Comparison of ENCODE assay signal across 21 cellular contexts in the genomic region with DNA sequence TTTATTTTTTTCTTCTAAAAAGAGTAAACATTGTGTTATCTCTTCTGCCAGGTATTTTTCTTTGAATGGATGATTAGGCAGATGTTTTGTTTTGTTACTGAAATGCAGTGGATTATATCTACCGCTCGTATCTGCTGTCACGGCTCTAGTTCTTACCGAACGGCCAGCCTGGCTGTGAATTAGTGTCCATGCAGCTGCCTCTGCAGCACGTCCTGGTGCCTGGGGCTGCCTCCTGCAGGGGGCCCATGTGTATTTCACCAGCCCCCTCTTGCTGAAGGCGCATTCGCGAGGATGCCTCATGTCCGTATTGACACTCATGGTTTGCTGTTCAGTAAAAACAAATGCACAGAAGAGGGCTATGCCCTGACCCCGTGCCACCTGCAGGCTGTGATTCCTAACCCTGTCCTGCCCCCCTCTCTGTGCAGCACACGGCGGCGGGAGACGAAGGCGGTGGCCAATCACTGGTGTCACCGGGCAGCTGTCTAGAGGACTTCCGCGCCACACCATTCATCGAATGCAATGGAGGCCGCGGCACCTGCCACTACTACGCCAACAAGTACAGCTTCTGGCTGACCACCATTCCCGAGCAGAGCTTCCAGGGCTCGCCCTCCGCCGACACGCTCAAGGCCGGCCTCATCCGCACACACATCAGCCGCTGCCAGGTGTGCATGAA. TPM values are rescaled to one million over a fixed set of nuclear protein-coding genes. Genes with fewer than 3 reads are reported as not detected.
A peak's percentile ranks its signal among the peaks of the same experiment; 100 is the strongest.
DNase-seq lines count a peak whose midpoint lies in the region; ATAC-seq, FAIRE-seq and TF ChIP-seq lines count a peak whose summit lies in the region.
"Had no signal": no experiment of that assay in that cellular context is flagged by ENCODE, and none has a peak within 500 bp of the region (broad histone marks: within the 10 kb centered on the region; RNA-seq: fewer than 3 reads in every experiment).

No MANE protein-coding gene starts in this region.

- no peak overlapping the region for H3K4me3 ChIP-seq in BLaER1 treated with 17β-estradiol and CSF1 and Interleukin-3, amounts not matched to agents 10 nM and 100 nM
- no peak overlapping the region for H3K4me3 ChIP-seq in K562
- H3K4me3 ChIP-seq in osteoblast (ENCODE audit: insufficient read depth, low read length), result no peak overlapping the region
- no peak overlapping the region for H3K4me3 ChIP-seq in coronary artery
- H3K4me3 ChIP-seq: SK-N-MC had no signal

- FAIRE-seq in K562 (lab: Jason Lieb, UNC), result no peak
- FAIRE-seq: GM12892, GM18507 had no signal

- CTCF ChIA-PET in K562 (lab: Yijun Ruan, JAX; ENCODE audit: low intra/inter-chr PET ratio), result no interaction called here

- peak; percentile 20 to 39 (median 25); a peak in 4 of 6 replicates for TF ChIP-seq CTCF in K562 (IDR thresholded peaks at IDR 0.05 in 2 of 3, conservative IDR thresholded peaks at IDR 0.05 in 1 of 3; ENCODE audit: insufficient read depth in 2 of 3, low read depth in 1 of 3, low read length in 3 of 3)
- no peak for TF ChIP-seq CTCF in osteoblast (IDR thresholded peaks at IDR 0.05; ENCODE audit: extremely low read depth, low read depth, low read length)
- TF ChIP-seq CTCF in coronary artery (IDR thresholded peaks at IDR 0.05), result no peak

- H3K27ac ChIP-seq in BLaER1 treated with 17β-estradiol and CSF1 and Interleukin-3, amounts not matched to agents 10 nM and 100 nM, result peak overlapping the region in 3 of 11 experiments; percentile 62 to 72 (median 71); a peak in 3 of 22 replicates
- no peak overlapping the region; the same call in 2 of the 3 replicates for H3K27ac ChIP-seq in K562 (ENCODE audit: extremely low read depth, low read depth, low read length)
- no peak overlapping the region for H3K27ac ChIP-seq in osteoblast (ENCODE audit: low read depth, low read length)
- H3K27ac ChIP-seq in coronary artery, result no peak overlapping the region
- H3K27ac ChIP-seq: 22Rv1, SK-N-MC had no signal

- peaks cover 0 to 27% (median 0%) of the 10 kb centered on the region in 11 experiments; a peak in 11 of 22 replicates for H3K36me3 ChIP-seq in BLaER1 treated with 17β-estradiol and CSF1 and Interleukin-3, amounts not matched to agents 10 nM and 100 nM
- H3K36me3 ChIP-seq in K562 (ENCODE audit: control insufficient read depth, insufficient read depth, low read length) (no peaks in the 10 kb centered on the region), osteoblast (ENCODE audit: insufficient read depth, low read length) (peaks cover 82% of the 10 kb centered on the region)

- H3K79me2 ChIP-seq in K562 (ENCODE audit: control insufficient read depth, insufficient read depth, low read length), result no peaks in the 10 kb centered on the region
- no peaks in the 10 kb centered on the region for H3K79me2 ChIP-seq in osteoblast (ENCODE audit: insufficient read depth, low read length)

- no peaks in the 10 kb centered on the region for H3K27me3 ChIP-seq in BLaER1 treated with 17β-estradiol and CSF1 and Interleukin-3, amounts not matched to agents 10 nM and 100 nM
- no peaks in the 10 kb centered on the region for H3K27me3 ChIP-seq in K562 (ENCODE audit: control insufficient read depth in 2 of 2, insufficient read depth in 2 of 2, low read length in 2 of 2)
- H3K27me3 ChIP-seq in osteoblast (ENCODE audit: insufficient read depth, low read length), result no peaks in the 10 kb centered on the region

- DNase-seq in NCI-H146 (lab: John Stamatoyannopoulos, UW) (peak; percentile 23), NCI-H146 treated with DMSO at 0.1 percent for 48 hours (lab: John Stamatoyannopoulos, UW; ENCODE audit: unreplicated experiment) (no peak), K562 (ENCODE audit: extremely low read depth in 1 of 4, low spot score in 3 of 4) (peak; percentile 41 to 46 (median 42)), osteoblast (ENCODE audit: insufficient read length, low spot score, missing footprints) (peak; percentile 55), coronary artery (ENCODE audit: low spot score) (no peak), NCI-H526 (lab: John Stamatoyannopoulos, UW) (no peak)
- DNase-seq: Calu3; CD4-positive, alpha-beta memory T cell; DMS53; EL; H7; HFFc6; NCI-H1417 treated with DMSO at 0.1 percent for 48 hours; NCI-H2081; NCI-H510A had no signal

- no TSS peak for BruUV-seq in K562 (replicated peaks; lab: Mats Ljungman, UMichigan)

- POLR2A ChIA-PET in K562 (lab: Yijun Ruan, JAX), result interaction anchor here (0.7 kb wide), 1 partner anchor 726 kb away, joined by 3 read pairs; no protein-coding TSS in a partner anchor

- H3K9ac ChIP-seq in BLaER1 treated with 17β-estradiol and CSF1 and Interleukin-3, amounts not matched to agents 10 nM and 100 nM, result peak overlapping the region in 6 of 11 experiments; percentile 7 to 51 (median 44); a peak in 6 of 22 replicates
- no peak overlapping the region; a peak in 1 of 4 replicates for H3K9ac ChIP-seq in K562 (ENCODE audit: insufficient read depth in 1 of 2, low read depth in 2 of 2, low read length in 2 of 2)

- WGBS in K562 (ENCODE audit: insufficient coverage, low coverage, missing lambda C conversion rate), result 68% methylated on average over 19 of the region's 31 CpGs

- ATAC-seq in K562 (peak; percentile 7; the same call in 1 of the 3 replicates), GM18873 (IDR thresholded peaks at IDR 0.05; ENCODE audit: low FRiP score, unreplicated experiment) (no peak)

- TF ChIP-seq RAD21 in K562 (CRISPR knock-in tag; conservative IDR thresholded peaks at IDR 0.05 in 1 of 2, IDR thresholded peaks at IDR 0.05 in 1 of 2), result peak; percentile 7 to 30; a peak in 2 of 4 replicates

- TF ChIP-seq POLR2A in K562 (conservative IDR thresholded peaks at IDR 0.05), result no peak

- TF ChIP-seq EP300 in K562 (IDR thresholded peaks at IDR 0.05; ENCODE audit: low read length), result 0 out of 2 replicates have a peak, but pooled peaks have one; percentile 4

- H3K9me3 ChIP-seq in BLaER1 treated with 17β-estradiol and CSF1 and Interleukin-3, amounts not matched to agents 10 nM and 100 nM (replicated peaks in 1 of 11), result peaks cover 0 to 18% (median 8%) of the 10 kb centered on the region in 11 experiments; a peak in 5 of 22 replicates
- H3K9me3 ChIP-seq in K562 (replicated peaks; ENCODE audit: control insufficient read depth, insufficient read depth, low read depth, low read length) (no peaks in the 10 kb centered on the region), osteoblast (ENCODE audit: low read depth, low read length) (no peaks in the 10 kb centered on the region)

- in situ Hi-C loops in K562 (cut with MboI), result no loop called here

- H4K20me1 ChIP-seq in BLaER1 treated with 17β-estradiol and CSF1 and Interleukin-3, amounts not matched to agents 10 nM and 100 nM, result no peaks in the 10 kb centered on the region
- H4K20me1 ChIP-seq in K562 (replicated peaks; ENCODE audit: control insufficient read depth, insufficient read depth, low read length) (no peaks in the 10 kb centered on the region), osteoblast (ENCODE audit: insufficient read depth, low read length) (peaks cover 8% of the 10 kb centered on the region)

- intact Hi-C loops in K562 (cut with micrococcal nuclease), result loop anchor here (2.0 kb wide), 1 partner anchor 55 kb away; no protein-coding TSS in a partner anchor

- H3K4me2 ChIP-seq in BLaER1 treated with 17β-estradiol and CSF1 and Interleukin-3, amounts not matched to agents 10 nM and 100 nM, result peak overlapping the region; percentile 67 to 90 (median 78)
- H3K4me2 ChIP-seq in K562 (ENCODE audit: insufficient read depth, low read length) (no peak overlapping the region; the same call in 1 of the 2 replicates), osteoblast (ENCODE audit: insufficient read depth, low read length) (no peak overlapping the region)

- H2AFZ ChIP-seq in K562 (ENCODE audit: low read depth, low read length), result peak overlapping the region; percentile 38; the same call in 1 of the 2 replicates
- H2AFZ ChIP-seq in osteoblast (ENCODE audit: low read length), result no peak overlapping the region

- peaks cover 76 to 89% (median 84%) of the 10 kb centered on the region in 10 experiments for H3K4me1 ChIP-seq in BLaER1 treated with 17β-estradiol and CSF1 and Interleukin-3, amounts not matched to agents 10 nM and 100 nM
- H3K4me1 ChIP-seq in K562 (replicated peaks in 1 of 2; ENCODE audit: control insufficient read depth in 2 of 2, insufficient read depth in 2 of 2, low read length in 2 of 2), result peaks cover 38 to 50% of the 10 kb centered on the region in 2 experiments
- peaks cover 4% of the 10 kb centered on the region for H3K4me1 ChIP-seq in osteoblast (ENCODE audit: insufficient read depth, low read length)

- peaks cover 2% of the 10 kb centered on the region for H3K9me1 ChIP-seq in K562 (ENCODE audit: control insufficient read depth, insufficient read depth, low read length)

TF ChIP-seq in K562, 482 proteins besides CTCF, POLR2A, EP300 and RAD21 (continues in another document):
- TF ChIP-seq, protein P1, sequence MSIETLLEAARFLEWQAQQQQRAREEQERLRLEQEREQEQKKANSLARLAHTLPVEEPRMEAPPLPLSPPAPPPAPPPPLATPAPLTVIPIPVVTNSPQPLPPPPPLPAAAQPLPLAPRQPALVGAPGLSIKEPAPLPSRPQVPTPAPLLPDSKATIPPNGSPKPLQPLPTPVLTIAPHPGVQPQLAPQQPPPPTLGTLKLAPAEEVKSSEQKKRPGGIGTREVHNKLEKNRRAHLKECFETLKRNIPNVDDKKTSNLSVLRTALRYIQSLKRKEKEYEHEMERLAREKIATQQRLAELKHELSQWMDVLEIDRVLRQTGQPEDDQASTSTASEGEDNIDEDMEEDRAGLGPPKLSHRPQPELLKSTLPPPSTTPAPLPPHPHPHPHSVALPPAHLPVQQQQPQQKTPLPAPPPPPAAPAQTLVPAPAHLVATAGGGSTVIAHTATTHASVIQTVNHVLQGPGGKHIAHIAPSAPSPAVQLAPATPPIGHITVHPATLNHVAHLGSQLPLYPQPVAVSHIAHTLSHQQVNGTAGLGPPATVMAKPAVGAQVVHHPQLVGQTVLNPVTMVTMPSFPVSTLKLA (conservative IDR thresholded peaks at IDR 0.05), result peak in 1 of 2 experiments; percentile 23; a peak in 1 of 4 replicates

RNA-seq across cellular contexts. Expression of a gene that starts 49.9 kb away (rescaled TPM):
- 1.3 and 3.9 TPM in 2 replicates for total RNA-seq in K562 (2011; cell fraction: chromatin; rRNA removed; ENCODE audit: low replicate concordance)
- 2.5 TPM in 2 replicates for total RNA-seq in K562 (2011; cell fraction: nucleolus; rRNA removed)
- total RNA-seq in K562 (2011; cell fraction: nucleoplasm; rRNA removed), result 1.5 and 2.9 TPM in 2 replicates
- total RNA-seq in K562 (2014; rRNA removed) (9.2 and 12.4 TPM in 2 replicates), K562 (2014; rRNA removed; fragmentation: Illumina TruSeq; extraction: Trizol) (4.3 and 4.8 TPM in 2 replicates), K562 (2015; rRNA removed; fragmentation: Illumina TruSeq; extraction: Trizol) (6.7 and 7.7 TPM in 2 replicates), K562 (2021) (7.9 and 8.1 TPM in 2 replicates), osteoblast (3.6 and 3.8 TPM in 2 replicates)
- polyA plus RNA-seq in K562 (2011; rRNA removed) (4.6 and 11.8 TPM in 2 replicates), K562 (2014; fragmentation: Illumina TruSeq; extraction: Trizol) (5.4 and 7.5 TPM in 2 replicates), K562 (2014; fragmentation: Nextera tagmentation; extraction: Ambion mirVana) (under 1 TPM; 0.62 to 0.82 TPM), K562 (2014; rRNA removed) (7.1 and 9.1 TPM in 2 replicates)
- 8.9 and 13.3 TPM in 2 replicates for polyA plus RNA-seq in K562 (2011; cell fraction: cytosol; rRNA removed)
- polyA plus RNA-seq in K562 (2011; cell fraction: nucleus; rRNA removed), result 3.6 and 6.9 TPM in 2 replicates
- polyA plus RNA-seq in K562 (2012), result 10.1 and 10.6 TPM in 2 replicates
- 2.9 and 6.8 TPM in 2 replicates for polyA minus RNA-seq in K562 (2011; rRNA and poly(A)+ RNA removed)
- 2.9 and 9.6 TPM in 2 replicates for polyA minus RNA-seq in K562 (2011; cell fraction: cytosol; rRNA and poly(A)+ RNA removed)
- polyA minus RNA-seq in K562 (2011; cell fraction: nucleus; rRNA and poly(A)+ RNA removed), result 1.9 and 4.2 TPM in 2 replicates

Comparison
In these comparisons a context has a peak if more than half of its experiments do, and no peak if none do; other contexts are left out.
1. DNase-seq: peak in NCI-H146 (single experiment), K562 (4 of 4) and osteoblast (single experiment); none in NCI-H146 treated with DMSO at 0.1 percent for 48 hours (single experiment), coronary artery (single experiment) and NCI-H526 (0 of 2).
2. H3K4me2 ChIP-seq: peak in BLaER1 treated with 17β-estradiol and CSF1 and Interleukin-3, amounts not matched to agents 10 nM and 100 nM (11 of 11); none in K562 (single experiment) and osteoblast (single experiment).
3. H3K9ac ChIP-seq: peak in BLaER1 treated with 17β-estradiol and CSF1 and Interleukin-3, amounts not matched to agents 10 nM and 100 nM (6 of 11); none in K562 (0 of 2).
4. CTCF ChIP-seq: peak in K562 (3 of 3); none in osteoblast (single experiment) and coronary artery (single experiment).